ENCODE assay signal across 7 cellular contexts in the genomic region with DNA sequence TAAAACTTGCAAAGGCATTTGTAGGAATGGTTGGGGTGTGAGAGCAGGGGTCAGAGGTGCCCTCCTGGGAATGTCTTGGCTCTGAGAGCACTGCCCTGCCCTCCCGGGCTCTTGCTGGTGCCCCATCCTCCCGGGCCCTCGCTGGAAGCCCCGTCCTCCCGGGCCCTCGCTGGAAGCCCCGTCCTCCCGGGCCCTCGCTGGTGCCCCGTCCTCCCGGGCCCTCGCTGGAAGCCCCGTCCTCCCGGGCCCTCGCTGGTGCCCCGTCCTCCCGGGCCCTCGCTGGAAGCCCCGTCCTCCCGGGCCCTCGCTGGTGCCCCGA. TPM values are rescaled to one million over a fixed set of nuclear protein-coding genes. Genes with fewer than 3 reads are reported as not detected.
DNase-seq lines count a peak whose midpoint lies in the region; ATAC-seq, FAIRE-seq and TF ChIP-seq lines count a peak whose summit lies in the region.
"Not testable (repeated sequence)": the region's sequence is repeated elsewhere in the genome, so short reads cannot be mapped to it uniquely, and the experiment has no call there.

No MANE protein-coding gene starts in this region.

- not testable (repeated sequence) for H3K79me2 ChIP-seq in smooth muscle cell (ENCODE audit: low read depth)

- not testable (repeated sequence) for H3K9me3 Mint-ChIP-seq in activated CD4-positive, alpha-beta T cell treated with anti-CD3 and anti-CD28 coated beads, Interleukin-2, amount 10 ng/mL, durations not matched to agents 7 days and 5 days; activated T-helper 17 cell treated with anti-CD3 and anti-CD28 coated beads, Interleukin-2, amount 50 U/mL, for 72 hours; dendritic cell treated with granulocyte-macrophage colony-stimulating factor and Interleukin-4, amounts not matched to agents 40 ng/mL and 50 ng/mL, for 4 days

- not testable (repeated sequence) for DNase-seq in IMR-90; activated CD4-positive, alpha-beta T cell treated with anti-CD3 and anti-CD28 coated beads, Interleukin-2, amount 10 ng/mL, durations not matched to agents 7 days and 5 days; smooth muscle cell (lab: John Stamatoyannopoulos, UW; ENCODE audit: unreplicated experiment)
- DNase-seq in kidney (peak; percentile 15), testis (peak; percentile 3)

- peak overlapping the region; percentile 77 for H3K27ac Mint-ChIP-seq in activated CD4-positive, alpha-beta T cell treated with anti-CD3 and anti-CD28 coated beads, Interleukin-2, amount 10 ng/mL, durations not matched to agents 7 days and 5 days
- peak overlapping the region; percentile 90 for H3K27ac Mint-ChIP-seq in activated T-helper 17 cell treated with anti-CD3 and anti-CD28 coated beads, Interleukin-2, amount 50 U/mL, for 72 hours
- peak overlapping the region; percentile 89 for H3K27ac Mint-ChIP-seq in dendritic cell treated with granulocyte-macrophage colony-stimulating factor and Interleukin-4, amounts not matched to agents 40 ng/mL and 50 ng/mL, for 4 days

- H3K36me3 ChIP-seq in IMR-90 (ENCODE audit: control insufficient read depth, insufficient read depth, low read length): peaks cover 34% of the 10 kb centered on the region
- H3K36me3 ChIP-seq in kidney (ENCODE audit: control insufficient read depth in 1 of 2, insufficient read depth in 2 of 2, low read length in 2 of 2); smooth muscle cell (ENCODE audit: low read depth); testis (ENCODE audit: low read depth, missing control alignments): not testable (repeated sequence)

- H3K9ac ChIP-seq in IMR-90 (ENCODE audit: low read depth, low read length): peak overlapping the region; percentile 40
- H3K9ac ChIP-seq in kidney (ENCODE audit: low read length in 2 of 2); smooth muscle cell (ENCODE audit: low read depth): not testable (repeated sequence)

- not testable (repeated sequence) for TF ChIP-seq CTCF in IMR-90 (conservative IDR thresholded peaks at IDR 0.05; ENCODE audit: low read depth, low read length); kidney (IDR thresholded peaks at IDR 0.05; ENCODE audit: borderline replicate concordance, extremely low read depth, insufficient read depth); smooth muscle cell (IDR thresholded peaks at IDR 0.05; ENCODE audit: borderline replicate concordance, insufficient read depth, poor library complexity, severe bottlenecking); testis (IDR thresholded peaks at IDR 0.05)

- H4K91ac ChIP-seq in IMR-90 (ENCODE audit: insufficient read depth, low read depth, low read length): peak overlapping the region; percentile 98

- H3F3A ChIP-seq in smooth muscle cell (ENCODE audit: low read depth): not testable (repeated sequence)

- POLR2A ChIA-PET in IMR-90 (lab: Charles Lee; ENCODE audit: unreplicated experiment): not testable (repeated sequence)
- POLR2A ChIA-PET in activated CD4-positive, alpha-beta T cell treated with anti-CD3 and anti-CD28 coated beads, Interleukin-2, amount 10 ng/mL, durations not matched to agents 7 days and 5 days (lab: Charles Lee): interaction anchor here (0.6 kb wide), 1 partner anchor 20 kb away, joined by 3 read pairs; no protein-coding TSS in a partner anchor

- H2BK5ac ChIP-seq in IMR-90 (ENCODE audit: low read depth, low read length, poor library complexity, severe bottlenecking): peak overlapping the region; percentile 97

- peaks cover 26% of the 10 kb centered on the region for H3K9me1 ChIP-seq in IMR-90 (ENCODE audit: insufficient read depth, low read length)

- TF ChIP-seq RAD21 in IMR-90 (IDR thresholded peaks at IDR 0.05; ENCODE audit: low read length): not testable (repeated sequence)

- not testable (repeated sequence) for H2AK9ac ChIP-seq in IMR-90 (replicated peaks; ENCODE audit: low read depth, low read length, poor library complexity)

- WGBS in IMR-90 (ENCODE audit: extremely low coverage in 2 of 2, insufficient read length in 1 of 2), 2 experiments: 92% methylated on average over 5 of the region's 22 CpGs; no CpG with 5 or more reads in 1 of the 2 experiments
- 99% methylated on average over 7 of the region's 22 CpGs for WGBS in smooth muscle cell (ENCODE audit: low lambda C conversion rate)
- 80 to 88% methylated on average over 5 to 22 of the region's 22 CpGs for WGBS in testis, 2 donors

- peak overlapping the region; percentile 85; the same call in 1 of the 2 replicates for H3K18ac ChIP-seq in IMR-90 (ENCODE audit: low read depth, low read length)

- in situ Hi-C loops in IMR-90 (cut with MboI; ENCODE audit: low sequenced_read_pairs): not testable (repeated sequence)

- not testable (repeated sequence) for H3K4me3 ChIP-seq in IMR-90 (ENCODE audit: insufficient read depth, low read depth, low read length); kidney (ENCODE audit: low read length in 2 of 2); smooth muscle cell; testis

- intact Hi-C loops in IMR-90 (cut with micrococcal nuclease): loop anchor here (2.0 kb wide), 1 partner anchor 25 kb away; no protein-coding TSS in a partner anchor
- intact Hi-C loops in dendritic cell treated with granulocyte-macrophage colony-stimulating factor and Interleukin-4, amounts not matched to agents 40 ng/mL and 50 ng/mL, for 4 days (cut with micrococcal nuclease): loop anchor here (2.0 kb wide), 1 partner anchor 31 kb away; no protein-coding TSS in a partner anchor
- intact Hi-C loops in kidney (cut with DNase I); testis (cut with DNase I; ENCODE audit: low total_unique reads): not testable (repeated sequence)

- peaks cover 49% of the 10 kb centered on the region for H3K36me3 Mint-ChIP-seq in activated CD4-positive, alpha-beta T cell treated with anti-CD3 and anti-CD28 coated beads, Interleukin-2, amount 10 ng/mL, durations not matched to agents 7 days and 5 days (ENCODE audit: low read depth)
- H3K36me3 Mint-ChIP-seq in activated T-helper 17 cell treated with anti-CD3 and anti-CD28 coated beads, Interleukin-2, amount 50 U/mL, for 72 hours (ENCODE audit: low read depth): peaks cover 46% of the 10 kb centered on the region
- H3K36me3 Mint-ChIP-seq in dendritic cell treated with granulocyte-macrophage colony-stimulating factor and Interleukin-4, amounts not matched to agents 40 ng/mL and 50 ng/mL, for 4 days (ENCODE audit: low read depth): peaks cover 68% of the 10 kb centered on the region

- BruUV-seq in IMR-90 (replicated peaks; lab: Mats Ljungman, UMichigan): not testable (repeated sequence)

- peak overlapping the region; percentile 95 for H3K4ac ChIP-seq in IMR-90 (ENCODE audit: low read depth, low read length)

- H3K4me3 Mint-ChIP-seq in activated CD4-positive, alpha-beta T cell treated with anti-CD3 and anti-CD28 coated beads, Interleukin-2, amount 10 ng/mL, durations not matched to agents 7 days and 5 days; dendritic cell treated with granulocyte-macrophage colony-stimulating factor and Interleukin-4, amounts not matched to agents 40 ng/mL and 50 ng/mL, for 4 days: not testable (repeated sequence)
- peak overlapping the region; percentile 72 for H3K4me3 Mint-ChIP-seq in activated T-helper 17 cell treated with anti-CD3 and anti-CD28 coated beads, Interleukin-2, amount 50 U/mL, for 72 hours

- peak overlapping the region; percentile 84; the same call in 1 of the 2 replicates for H3K56ac ChIP-seq in IMR-90 (ENCODE audit: extremely low read depth, insufficient read depth, low read length)

- CTCF ChIA-PET in IMR-90 (lab: Yijun Ruan, JAX): interaction anchor here (1.7 kb wide), 1 partner anchor 14 kb away, joined by 6 read pairs; no protein-coding TSS in a partner anchor
- CTCF ChIA-PET in activated CD4-positive, alpha-beta T cell treated with anti-CD3 and anti-CD28 coated beads, Interleukin-2, amount 10 ng/mL, durations not matched to agents 7 days and 5 days (lab: Charles Lee): interaction anchor here (2.1 kb wide), 1 partner anchor 34 kb away, joined by 7 read pairs; no protein-coding TSS in a partner anchor

- not testable (repeated sequence) for H3K27me3 Mint-ChIP-seq in activated CD4-positive, alpha-beta T cell treated with anti-CD3 and anti-CD28 coated beads, Interleukin-2, amount 10 ng/mL, durations not matched to agents 7 days and 5 days; activated T-helper 17 cell treated with anti-CD3 and anti-CD28 coated beads, Interleukin-2, amount 50 U/mL, for 72 hours; dendritic cell treated with granulocyte-macrophage colony-stimulating factor and Interleukin-4, amounts not matched to agents 40 ng/mL and 50 ng/mL, for 4 days

- H3K27ac ChIP-seq in IMR-90 (ENCODE audit: insufficient read depth, low read length) (peak overlapping the region; percentile 60), smooth muscle cell (ENCODE audit: low read depth) (peak overlapping the region; percentile 88)
- H3K27ac ChIP-seq in kidney (ENCODE audit: low read depth in 2 of 2, low read length in 2 of 2); testis: not testable (repeated sequence)

- H3K4me1 Mint-ChIP-seq in activated CD4-positive, alpha-beta T cell treated with anti-CD3 and anti-CD28 coated beads, Interleukin-2, amount 10 ng/mL, durations not matched to agents 7 days and 5 days: peaks cover 64% of the 10 kb centered on the region
- H3K4me1 Mint-ChIP-seq in activated T-helper 17 cell treated with anti-CD3 and anti-CD28 coated beads, Interleukin-2, amount 50 U/mL, for 72 hours: peaks cover 15% of the 10 kb centered on the region
- peaks cover 78% of the 10 kb centered on the region for H3K4me1 Mint-ChIP-seq in dendritic cell treated with granulocyte-macrophage colony-stimulating factor and Interleukin-4, amounts not matched to agents 40 ng/mL and 50 ng/mL, for 4 days (ENCODE audit: low read depth)

- not testable (repeated sequence) for H3K27me3 ChIP-seq in IMR-90 (ENCODE audit: control insufficient read depth, insufficient read depth, low read length); smooth muscle cell (ENCODE audit: low read depth); testis

- not testable (repeated sequence) for FAIRE-seq in kidney (lab: Jason Lieb, UNC)

- H3K4me2 ChIP-seq in IMR-90 (ENCODE audit: low read depth, low read length); smooth muscle cell: not testable (repeated sequence)

- not testable (repeated sequence) for H4K20me1 ChIP-seq in IMR-90 (ENCODE audit: insufficient read depth, low read length); smooth muscle cell (ENCODE audit: low read depth)

- H3K23ac ChIP-seq in IMR-90 (ENCODE audit: low read depth, low read length): peak overlapping the region; percentile 94; the same call in 1 of the 2 replicates

- H3K14ac ChIP-seq in IMR-90 (replicated peaks; ENCODE audit: low read depth, low read length): peak overlapping the region; percentile 92

- dilution Hi-C loops in IMR-90 (cut with HindIII; ENCODE audit: low sequenced_read_pairs, unreplicated experiment): not testable (repeated sequence)

- not testable (repeated sequence) for H2AFZ ChIP-seq in IMR-90 (replicated peaks; ENCODE audit: low read length, poor library complexity); smooth muscle cell (ENCODE audit: low read depth)

- H2BK15ac ChIP-seq in IMR-90 (ENCODE audit: low read depth, low read length): peak overlapping the region; percentile 35; the same call in 1 of the 3 replicates

- not testable (repeated sequence) for TF ChIP-seq POLR2A in IMR-90 (IDR thresholded peaks at IDR 0.05; ENCODE audit: low read depth, low read length); testis (IDR thresholded peaks at IDR 0.05)

- H3K4me1 ChIP-seq in IMR-90 (ENCODE audit: control insufficient read depth, insufficient read depth, low read length): peaks cover 48% of the 10 kb centered on the region
- H3K4me1 ChIP-seq in kidney (ENCODE audit: control insufficient read depth in 1 of 2, insufficient read depth in 1 of 2, low read depth in 1 of 2, low read length in 2 of 2); smooth muscle cell (ENCODE audit: low read depth); testis: not testable (repeated sequence)

- H2BK120ac ChIP-seq in IMR-90 (ENCODE audit: low read depth, low read length): peak overlapping the region; percentile 100

- peak overlapping the region; percentile 75; the same call in 1 of the 2 replicates for H2AK5ac ChIP-seq in IMR-90 (ENCODE audit: low read depth, low read length)

- H4K5ac ChIP-seq in IMR-90 (ENCODE audit: low read depth, low read length): peak overlapping the region; percentile 82

- peaks cover 38 to 78% of the 10 kb centered on the region in 2 experiments for H3K79me1 ChIP-seq in IMR-90 (ENCODE audit: low read depth in 1 of 2, low read length in 2 of 2)

- not testable (repeated sequence) for H3K9me3 ChIP-seq in IMR-90 (ENCODE audit: control insufficient read depth, insufficient read depth, low read length); kidney (ENCODE audit: control insufficient read depth in 1 of 2, low read length in 2 of 2); smooth muscle cell (replicated peaks; ENCODE audit: low read depth); testis

- peak overlapping the region; percentile 87 to 94 for H4K8ac ChIP-seq in IMR-90 (ENCODE audit: low read depth in 2 of 2, low read length in 2 of 2)

- ATAC-seq in IMR-90 (ENCODE audit: low read depth); activated T-helper 17 cell treated with anti-CD3 and anti-CD28 coated beads, Interleukin-2, amount 50 U/mL, for 72 hours (replicated peaks): not testable (repeated sequence)

- H2BK20ac ChIP-seq in IMR-90 (ENCODE audit: low read depth, low read length): peak overlapping the region; percentile 93

RNA-seq across cellular contexts. Expression of a gene that starts 48.4 kb away (rescaled TPM):
- total RNA-seq in IMR-90 (2012; rRNA removed): 15.6 and 16.7 TPM in 2 replicates
- polyA plus RNA-seq in IMR-90 (2012; rRNA removed): 36.1 and 37.1 TPM in 2 replicates
- polyA plus RNA-seq in IMR-90 (2012; cell fraction: cytosol; rRNA removed): 24.9 and 33.9 TPM in 2 replicates
- 77.0 and 141 TPM in 2 replicates for polyA plus RNA-seq in IMR-90 (2012; cell fraction: nucleus; rRNA removed; ENCODE audit: low replicate concordance)
- total RNA-seq in activated CD4-positive, alpha-beta T cell treated with anti-CD3 and anti-CD28 coated beads, Interleukin-2, amount 10 ng/mL, durations not matched to agents 7 days and 5 days: 10 to 100 TPM; 28.3 to 34.9 TPM
- 10 to 100 TPM; 49.5 to 78.1 TPM for total RNA-seq in activated T-helper 17 cell treated with anti-CD3 and anti-CD28 coated beads, Interleukin-2, amount 50 U/mL, for 72 hours
- 1.7 TPM for total RNA-seq in kidney
- 0.71 TPM for polyA plus RNA-seq in kidney (ENCODE audit: insufficient read depth, low read depth, low replicate concordance)
- 14.4 and 23.4 TPM in 2 replicates for total RNA-seq in smooth muscle cell
- 18.2 and 20.8 TPM in 2 replicates for polyA plus RNA-seq in smooth muscle cell
- 10 to 100 TPM; 36.9 to 43.4 TPM for total RNA-seq in testis
- 68.5 TPM for polyA plus RNA-seq in testis (ENCODE audit: insufficient read depth, low read depth, low replicate concordance)
